In genomic region chr1:32963746-32964460, GRCh38 we compare ENCODE assay signal across 2 cellular contexts.
A peak's percentile ranks its signal among the peaks of the same experiment; 100 is the strongest.
TF ChIP-seq lines count a peak whose summit lies in the region.

No MANE protein-coding gene starts in this region.

TF ChIP-seq in HEK293, 187 proteins besides CTCF, POLR2A, EP300 and RAD21 (continued from another document and continues in another):
- TF ChIP-seq, protein P1, sequence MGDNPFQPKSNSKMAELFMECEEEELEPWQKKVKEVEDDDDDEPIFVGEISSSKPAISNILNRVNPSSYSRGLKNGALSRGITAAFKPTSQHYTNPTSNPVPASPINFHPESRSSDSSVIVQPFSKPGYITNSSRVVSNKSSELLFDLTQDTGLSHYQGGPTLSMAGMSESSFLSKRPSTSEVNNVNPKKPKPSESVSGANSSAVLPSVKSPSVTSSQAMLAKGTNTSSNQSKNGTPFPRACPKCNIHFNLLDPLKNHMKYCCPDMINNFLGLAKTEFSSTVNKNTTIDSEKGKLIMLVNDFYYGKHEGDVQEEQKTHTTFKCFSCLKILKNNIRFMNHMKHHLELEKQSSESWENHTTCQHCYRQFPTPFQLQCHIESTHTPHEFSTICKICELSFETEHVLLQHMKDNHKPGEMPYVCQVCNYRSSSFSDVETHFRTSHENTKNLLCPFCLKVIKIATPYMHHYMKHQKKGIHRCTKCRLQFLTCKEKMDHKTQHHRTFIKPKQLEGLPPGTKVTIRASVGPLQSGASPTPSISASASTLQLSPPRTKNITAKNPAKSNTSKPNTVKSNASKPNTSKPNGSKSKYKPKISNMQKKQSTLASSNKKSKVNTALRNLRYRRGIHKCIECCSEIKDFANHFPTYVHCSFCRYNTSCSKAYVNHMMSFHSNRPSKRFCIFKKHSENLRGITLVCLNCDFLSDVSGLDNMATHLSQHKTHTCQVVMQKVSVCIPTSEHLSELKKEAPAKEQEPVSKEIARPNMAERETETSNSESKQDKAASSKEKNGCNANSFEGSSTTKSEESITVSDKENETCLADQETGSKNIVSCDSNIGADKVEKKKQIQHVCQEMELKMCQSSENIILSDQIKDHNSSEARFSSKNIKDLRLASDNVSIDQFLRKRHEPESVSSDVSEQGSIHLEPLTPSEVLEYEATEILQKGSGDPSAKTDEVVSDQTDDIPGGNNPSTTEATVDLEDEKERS (tag by site-specific recombination; IDR thresholded peaks at IDR 0.05): no peak
- TF ChIP-seq TCF7L2 (IDR thresholded peaks at IDR 0.05; ENCODE audit: borderline replicate concordance, low read depth, low read length): no peak
- no peak for TF ChIP-seq ZNF121 (tag by site-specific recombination; IDR thresholded peaks at IDR 0.05)
- peak; percentile 96 for TF ChIP-seq ZFHX2 (tag by site-specific recombination; conservative IDR thresholded peaks at IDR 0.05)
- TF ChIP-seq ZNF660 (tag by site-specific recombination; IDR thresholded peaks at IDR 0.05): peak; percentile 94
- TF ChIP-seq, protein P2, sequence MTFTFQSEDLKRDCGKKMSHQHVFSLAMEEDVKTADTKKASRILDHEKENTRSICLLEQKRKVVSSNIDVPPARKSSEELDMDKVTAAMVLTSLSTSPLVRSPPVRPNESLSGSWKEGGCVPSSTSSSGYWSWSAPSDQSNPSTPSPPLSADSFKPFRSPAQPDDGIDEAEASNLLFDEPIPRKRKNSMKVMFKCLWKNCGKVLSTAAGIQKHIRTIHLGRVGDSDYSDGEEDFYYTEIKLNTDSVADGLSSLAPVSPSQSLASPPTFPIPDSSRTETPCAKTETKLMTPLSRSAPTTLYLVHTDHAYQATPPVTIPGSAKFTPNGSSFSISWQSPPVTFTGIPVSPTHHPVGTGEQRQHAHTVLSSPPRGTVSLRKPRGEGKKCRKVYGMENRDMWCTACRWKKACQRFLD (tag by site-specific recombination; IDR thresholded peaks at IDR 0.05): no peak
- no peak for TF ChIP-seq ZNF404 (tag by site-specific recombination; IDR thresholded peaks at IDR 0.05)
- TF ChIP-seq TRIM28 (IDR thresholded peaks at IDR 0.05; ENCODE audit: borderline replicate concordance, low read length): 0 out of 2 replicates have a peak, but pooled peaks have one; percentile 29
- no peak for TF ChIP-seq ZNF423 (tag by site-specific recombination; IDR thresholded peaks at IDR 0.05)
- TF ChIP-seq ZBTB48 (tag by site-specific recombination; IDR thresholded peaks at IDR 0.05): 0 out of 2 replicates have a peak, but pooled peaks have one; percentile 44
- no peak for TF ChIP-seq ZNF24 (tag by site-specific recombination; IDR thresholded peaks at IDR 0.05)
- TF ChIP-seq SETDB1 (IDR thresholded peaks at IDR 0.05; ENCODE audit: insufficient read length, low read length): no peak
- TF ChIP-seq ZNF785 (tag by site-specific recombination; IDR thresholded peaks at IDR 0.05): no peak
- TF ChIP-seq ELK4 (IDR thresholded peaks at IDR 0.05; ENCODE audit: borderline replicate concordance, low read depth, low read length): no peak
- TF ChIP-seq, protein P3, sequence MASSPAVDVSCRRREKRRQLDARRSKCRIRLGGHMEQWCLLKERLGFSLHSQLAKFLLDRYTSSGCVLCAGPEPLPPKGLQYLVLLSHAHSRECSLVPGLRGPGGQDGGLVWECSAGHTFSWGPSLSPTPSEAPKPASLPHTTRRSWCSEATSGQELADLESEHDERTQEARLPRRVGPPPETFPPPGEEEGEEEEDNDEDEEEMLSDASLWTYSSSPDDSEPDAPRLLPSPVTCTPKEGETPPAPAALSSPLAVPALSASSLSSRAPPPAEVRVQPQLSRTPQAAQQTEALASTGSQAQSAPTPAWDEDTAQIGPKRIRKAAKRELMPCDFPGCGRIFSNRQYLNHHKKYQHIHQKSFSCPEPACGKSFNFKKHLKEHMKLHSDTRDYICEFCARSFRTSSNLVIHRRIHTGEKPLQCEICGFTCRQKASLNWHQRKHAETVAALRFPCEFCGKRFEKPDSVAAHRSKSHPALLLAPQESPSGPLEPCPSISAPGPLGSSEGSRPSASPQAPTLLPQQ (tag by site-specific recombination; IDR thresholded peaks at IDR 0.05): peak; percentile 64
- no peak for TF ChIP-seq ZNF707 (tag by site-specific recombination; IDR thresholded peaks at IDR 0.05)
- TF ChIP-seq, protein P4, sequence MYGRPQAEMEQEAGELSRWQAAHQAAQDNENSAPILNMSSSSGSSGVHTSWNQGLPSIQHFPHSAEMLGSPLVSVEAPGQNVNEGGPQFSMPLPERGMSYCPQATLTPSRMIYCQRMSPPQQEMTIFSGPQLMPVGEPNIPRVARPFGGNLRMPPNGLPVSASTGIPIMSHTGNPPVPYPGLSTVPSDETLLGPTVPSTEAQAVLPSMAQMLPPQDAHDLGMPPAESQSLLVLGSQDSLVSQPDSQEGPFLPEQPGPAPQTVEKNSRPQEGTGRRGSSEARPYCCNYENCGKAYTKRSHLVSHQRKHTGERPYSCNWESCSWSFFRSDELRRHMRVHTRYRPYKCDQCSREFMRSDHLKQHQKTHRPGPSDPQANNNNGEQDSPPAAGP (tag by site-specific recombination; IDR thresholded peaks at IDR 0.05): no peak; the same call in 1 of the 2 replicates
- peak; percentile 93 for TF ChIP-seq ZBTB20 (tag by site-specific recombination; IDR thresholded peaks at IDR 0.05)

TF ChIP-seq in HepG2, 621 proteins besides CTCF, POLR2A, EP300 and RAD21 (continued from another document):
- TF ChIP-seq, protein P5, sequence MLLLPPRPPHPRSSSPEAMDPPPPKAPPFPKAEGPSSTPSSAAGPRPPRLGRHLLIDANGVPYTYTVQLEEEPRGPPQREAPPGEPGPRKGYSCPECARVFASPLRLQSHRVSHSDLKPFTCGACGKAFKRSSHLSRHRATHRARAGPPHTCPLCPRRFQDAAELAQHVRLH (CRISPR knock-in tag; IDR thresholded peaks at IDR 0.05; ENCODE audit: borderline replicate concordance, low read depth): peak; percentile 28; the same call in 1 of the 2 replicates
- no peak for TF ChIP-seq POLR2AphosphoS2 (IDR thresholded peaks at IDR 0.05; ENCODE audit: low read depth, low read length)
- TF ChIP-seq, protein P6, sequence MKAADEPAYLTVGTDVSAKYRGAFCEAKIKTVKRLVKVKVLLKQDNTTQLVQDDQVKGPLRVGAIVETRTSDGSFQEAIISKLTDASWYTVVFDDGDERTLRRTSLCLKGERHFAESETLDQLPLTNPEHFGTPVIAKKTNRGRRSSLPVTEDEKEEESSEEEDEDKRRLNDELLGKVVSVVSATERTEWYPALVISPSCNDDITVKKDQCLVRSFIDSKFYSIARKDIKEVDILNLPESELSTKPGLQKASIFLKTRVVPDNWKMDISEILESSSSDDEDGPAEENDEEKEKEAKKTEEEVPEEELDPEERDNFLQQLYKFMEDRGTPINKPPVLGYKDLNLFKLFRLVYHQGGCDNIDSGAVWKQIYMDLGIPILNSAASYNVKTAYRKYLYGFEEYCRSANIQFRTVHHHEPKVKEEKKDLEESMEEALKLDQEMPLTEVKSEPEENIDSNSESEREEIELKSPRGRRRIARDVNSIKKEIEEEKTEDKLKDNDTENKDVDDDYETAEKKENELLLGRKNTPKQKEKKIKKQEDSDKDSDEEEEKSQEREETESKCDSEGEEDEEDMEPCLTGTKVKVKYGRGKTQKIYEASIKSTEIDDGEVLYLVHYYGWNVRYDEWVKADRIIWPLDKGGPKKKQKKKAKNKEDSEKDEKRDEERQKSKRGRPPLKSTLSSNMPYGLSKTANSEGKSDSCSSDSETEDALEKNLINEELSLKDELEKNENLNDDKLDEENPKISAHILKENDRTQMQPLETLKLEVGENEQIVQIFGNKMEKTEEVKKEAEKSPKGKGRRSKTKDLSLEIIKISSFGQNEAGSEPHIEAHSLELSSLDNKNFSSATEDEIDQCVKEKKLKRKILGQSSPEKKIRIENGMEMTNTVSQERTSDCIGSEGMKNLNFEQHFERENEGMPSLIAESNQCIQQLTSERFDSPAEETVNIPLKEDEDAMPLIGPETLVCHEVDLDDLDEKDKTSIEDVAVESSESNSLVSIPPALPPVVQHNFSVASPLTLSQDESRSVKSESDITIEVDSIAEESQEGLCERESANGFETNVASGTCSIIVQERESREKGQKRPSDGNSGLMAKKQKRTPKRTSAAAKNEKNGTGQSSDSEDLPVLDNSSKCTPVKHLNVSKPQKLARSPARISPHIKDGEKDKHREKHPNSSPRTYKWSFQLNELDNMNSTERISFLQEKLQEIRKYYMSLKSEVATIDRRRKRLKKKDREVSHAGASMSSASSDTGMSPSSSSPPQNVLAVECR (CRISPR knock-in tag; IDR thresholded peaks at IDR 0.05; ENCODE audit: borderline replicate concordance): peak; percentile 63
- TF ChIP-seq MTF1 (CRISPR knock-in tag; IDR thresholded peaks at IDR 0.05): no peak
- TF ChIP-seq MTF2 (CRISPR knock-in tag; IDR thresholded peaks at IDR 0.05; ENCODE audit: borderline replicate concordance): 0 out of 2 replicates have a peak, but pooled peaks have one; percentile 52
- peak; percentile 60; the same call in 1 of the 2 replicates for TF ChIP-seq NR0B2 (CRISPR knock-in tag; IDR thresholded peaks at IDR 0.05)
- TF ChIP-seq ZNF230 (CRISPR knock-in tag; IDR thresholded peaks at IDR 0.05): no peak
- TF ChIP-seq ZNF33A (CRISPR knock-in tag; IDR thresholded peaks at IDR 0.05; ENCODE audit: borderline replicate concordance): no peak
- 0 out of 2 replicates have a peak, but pooled peaks have one; percentile 25 for TF ChIP-seq ZNF574 (CRISPR knock-in tag; IDR thresholded peaks at IDR 0.05)
- TF ChIP-seq ZNF281 (CRISPR knock-in tag; IDR thresholded peaks at IDR 0.05; ENCODE audit: borderline replicate concordance): no peak
- no peak for TF ChIP-seq MAZ (IDR thresholded peaks at IDR 0.05; ENCODE audit: borderline replicate concordance, low read depth, low read length)
- no peak; the same call in 1 of the 2 replicates for TF ChIP-seq MAZ (CRISPR knock-in tag; IDR thresholded peaks at IDR 0.05; ENCODE audit: low read depth)
- TF ChIP-seq, protein P7, sequence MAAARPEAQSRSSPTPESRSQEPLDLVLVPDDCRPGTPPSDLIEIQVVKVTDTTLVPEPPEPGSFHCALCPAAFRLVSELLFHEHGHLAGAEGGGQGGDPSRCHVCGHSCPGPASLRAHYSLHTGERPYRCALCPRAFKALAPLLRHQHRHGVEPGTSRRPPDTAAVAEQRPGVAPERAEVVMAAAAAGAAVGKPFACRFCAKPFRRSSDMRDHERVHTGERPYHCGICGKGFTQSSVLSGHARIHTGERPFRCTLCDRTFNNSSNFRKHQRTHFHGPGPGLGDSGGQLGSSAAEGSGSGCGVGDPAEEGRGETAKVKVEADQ (CRISPR knock-in tag; IDR thresholded peaks at IDR 0.05; ENCODE audit: borderline replicate concordance): no peak
- TF ChIP-seq ZNF556 (CRISPR knock-in tag; IDR thresholded peaks at IDR 0.05; ENCODE audit: borderline replicate concordance): 0 out of 2 replicates have a peak, but pooled peaks have one; percentile 13
- TF ChIP-seq ZFP36 (IDR thresholded peaks at IDR 0.05; ENCODE audit: borderline replicate concordance, low read depth, low read length, partially characterized antibody): no peak
- 0 out of 2 replicates have a peak, but pooled peaks have one; percentile 61 for TF ChIP-seq MTA1 (CRISPR knock-in tag; IDR thresholded peaks at IDR 0.05; ENCODE audit: borderline replicate concordance)
- TF ChIP-seq MEIS1 (CRISPR knock-in tag; IDR thresholded peaks at IDR 0.05; ENCODE audit: borderline replicate concordance): no peak
- no peak for TF ChIP-seq CERS6 (CRISPR knock-in tag; IDR thresholded peaks at IDR 0.05)
- TF ChIP-seq NFE2L2 (IDR thresholded peaks at IDR 0.05; ENCODE audit: low read length): no peak
- no peak for TF ChIP-seq SYNCRIP (IDR thresholded peaks at IDR 0.05; ENCODE audit: insufficient read depth, low read depth, low read length)
- TF ChIP-seq ZNF326 (CRISPR knock-in tag; IDR thresholded peaks at IDR 0.05; ENCODE audit: borderline replicate concordance): no peak
